Comparison of ENCODE assay signal across 16 cellular contexts in genomic region chr7:36045275-36045674, GRCh38.
DNase-seq lines count a peak whose midpoint lies in the region; ATAC-seq and TF ChIP-seq lines count a peak whose summit lies in the region.
"Had no signal": no experiment of that assay in that cellular context is flagged by ENCODE, and none has a peak within 500 bp of the region (broad histone marks: within the 10 kb centered on the region; RNA-seq: fewer than 3 reads in every experiment).

No MANE protein-coding gene starts in this region.

- no peak for TF ChIP-seq CTCF in endodermal cell (conservative IDR thresholded peaks at IDR 0.05)

- no peaks in the 10 kb centered on the region for H3K9me3 Mint-ChIP-seq in endodermal cell

- DNase-seq in HCEC 1CT (peak; percentile 30), endodermal cell (no peak), left lobe of liver (ENCODE audit: low spot score) (peak; percentile 64), stromal cell of bone marrow (ENCODE audit: low read depth) (peak; percentile 49), SW480 (ENCODE audit: low spot score) (no peak), DMS79 (lab: John Stamatoyannopoulos, UW) (no peak), mesenteric fat pad (ENCODE audit: low spot score) (no peak)
- DNase-seq: activated CD8-positive, alpha-beta T cell treated with anti-CD3 and anti-CD28 coated beads, Interleukin-2, amount 10 ng/mL, durations not matched to agents 7 days and 5 days; activated effector memory CD4-positive, alpha-beta T cell treated with Interleukin-2 at 50 U/mL for 16 hours; DND-41; effector CD8-positive, alpha-beta T cell; KBM-7; left colon; NCI-H510A had no signal

- H3K27ac Mint-ChIP-seq in endodermal cell: peak overlapping the region; percentile 9
- H3K27ac Mint-ChIP-seq: activated CD8-positive, alpha-beta T cell treated with anti-CD3 and anti-CD28 coated beads, Interleukin-2, amount 10 ng/mL, durations not matched to agents 7 days and 5 days had no signal

- no peaks in the 10 kb centered on the region for H3K27me3 Mint-ChIP-seq in endodermal cell (ENCODE audit: insufficient read depth)

- H3K27me3 ChIP-seq in endodermal cell (ENCODE audit: control insufficient read depth, insufficient read depth, low read length, poor library complexity, severe bottlenecking): no peaks in the 10 kb centered on the region
- H3K27me3 ChIP-seq: BLaER1 had no signal

- no peak overlapping the region for H3K9ac ChIP-seq in endodermal cell (ENCODE audit: extremely low read depth, low read length, poor library complexity, severe bottlenecking)
- H3K9ac ChIP-seq: BLaER1 had no signal

- H3K36me3 ChIP-seq in endodermal cell (ENCODE audit: control insufficient read depth, insufficient read depth, low read length): no peaks in the 10 kb centered on the region
- H3K36me3 ChIP-seq: BLaER1 had no signal

- peaks cover 40% of the 10 kb centered on the region for H3K4me1 Mint-ChIP-seq in endodermal cell

- peaks cover 16% of the 10 kb centered on the region for H3K4me1 ChIP-seq in endodermal cell (ENCODE audit: control insufficient read depth, insufficient read depth, low read length)

- H3K27ac ChIP-seq in endodermal cell (ENCODE audit: low read depth, low read length): no peak overlapping the region
- H3K27ac ChIP-seq: BLaER1 had no signal

- WGBS in endodermal cell (ENCODE audit: insufficient coverage in 1 of 2, insufficient read length in 1 of 2), 2 experiments: 88 to 100% methylated on average over 2 to 3 of the region's 3 CpGs

- no peaks in the 10 kb centered on the region for H3K9me3 ChIP-seq in endodermal cell (ENCODE audit: control insufficient read depth, low read length)
- H3K9me3 ChIP-seq: BLaER1 had no signal

- ATAC-seq in left lobe of liver (peak; percentile 79), HG03108 (IDR thresholded peaks at IDR 0.05; ENCODE audit: unreplicated experiment) (no peak)
- ATAC-seq: activated CD8-positive, alpha-beta T cell treated with anti-CD3 and anti-CD28 coated beads, Interleukin-2, amount 10 ng/mL, durations not matched to agents 7 days and 5 days; left colon had no signal

- H3K4me3 ChIP-seq in endodermal cell (ENCODE audit: low read length): no peak overlapping the region
- H3K4me3 ChIP-seq: BLaER1 had no signal

- no peak overlapping the region for H3K4me3 Mint-ChIP-seq in endodermal cell
- H3K4me3 Mint-ChIP-seq: activated CD8-positive, alpha-beta T cell treated with anti-CD3 and anti-CD28 coated beads, Interleukin-2, amount 10 ng/mL, durations not matched to agents 7 days and 5 days had no signal

- H3K36me3 Mint-ChIP-seq in endodermal cell (ENCODE audit: low read depth): no peaks in the 10 kb centered on the region

Comparison
In these comparisons a context has a peak if more than half of its experiments do, and no peak if none do; other contexts are left out.
1. DNase-seq: peak in HCEC 1CT (single experiment), left lobe of liver (single experiment) and stromal cell of bone marrow (single experiment); none in endodermal cell (single experiment), SW480 (single experiment), DMS79 (single experiment) and mesenteric fat pad (single experiment).